10 cellular contexts compared by ENCODE assay signal in the genomic region with DNA sequence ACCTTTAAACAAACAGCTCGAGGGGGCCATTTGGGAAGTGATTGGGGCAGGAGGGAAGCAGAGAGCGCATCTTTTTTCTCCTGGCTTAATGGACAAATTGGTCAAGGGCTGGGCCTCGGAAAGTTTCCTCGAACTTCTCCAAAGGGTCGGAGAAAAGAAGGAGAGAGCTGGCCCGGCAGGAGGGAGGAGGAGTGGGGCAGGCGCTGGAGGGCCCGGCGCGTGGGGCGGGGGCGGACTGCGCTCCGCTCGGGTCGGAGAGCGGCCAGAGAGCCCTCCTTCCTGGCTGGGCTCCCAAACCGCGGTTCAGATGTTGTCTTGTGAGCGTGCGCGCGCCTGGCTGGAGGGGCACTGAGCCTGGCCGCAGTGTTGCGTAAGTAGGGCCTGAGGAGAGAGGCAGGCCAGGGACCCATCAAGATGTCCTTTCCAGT. TPM values are rescaled to one million over a fixed set of nuclear protein-coding genes. Genes with fewer than 3 reads are reported as not detected.
DNase-seq lines count a peak whose midpoint lies in the region; ATAC-seq, FAIRE-seq and TF ChIP-seq lines count a peak whose summit lies in the region.
"Had no signal": no experiment of that assay in that cellular context is flagged by ENCODE, and none has a peak within 500 bp of the region (broad histone marks: within the 10 kb centered on the region; RNA-seq: fewer than 3 reads in every experiment).

No MANE protein-coding gene starts in this region.

- H3K4me3 ChIP-seq in A673 (ENCODE audit: low read depth, low read length, poor library complexity, severe bottlenecking): peak overlapping the region; percentile 63
- H3K4me3 ChIP-seq in Panc1 (ENCODE audit: low read depth in 2 of 2, low read length in 2 of 2): peak overlapping the region; percentile 71 to 79
- peak overlapping the region; percentile 99 for H3K4me3 ChIP-seq in fibroblast of the aortic adventitia (ENCODE audit: low read depth, low read length)
- peak overlapping the region; percentile 63 to 78 for H3K4me3 ChIP-seq in muscle layer of colon (ENCODE audit: low read depth in 1 of 2, low read length in 2 of 2)

- H3K9ac ChIP-seq in muscle layer of colon (ENCODE audit: low read length): no peak overlapping the region

- no peaks in the 10 kb centered on the region for H3K36me3 ChIP-seq in A673 (ENCODE audit: insufficient read depth, low read length, poor library complexity, severe bottlenecking)
- H3K36me3 ChIP-seq in Panc1 (ENCODE audit: control insufficient read depth, insufficient read depth, low read length): no peaks in the 10 kb centered on the region
- peaks cover 20% of the 10 kb centered on the region for H3K36me3 ChIP-seq in muscle layer of colon (ENCODE audit: insufficient read depth, low read length)

- no peak for TF ChIP-seq CTCF in A673 (conservative IDR thresholded peaks at IDR 0.05; ENCODE audit: low read depth, low read length)
- TF ChIP-seq CTCF in Panc1 (IDR thresholded peaks at IDR 0.05): no peak
- TF ChIP-seq CTCF in fibroblast of the aortic adventitia (IDR thresholded peaks at IDR 0.05; ENCODE audit: insufficient read depth, low read length): no peak

- H3K27ac Mint-ChIP-seq in activated CD8-positive, alpha-beta T cell treated with anti-CD3 and anti-CD28 coated beads, Interleukin-2, amount 10 ng/mL, durations not matched to agents 7 days and 5 days: no peak overlapping the region

- CTCF ChIA-PET in A673 (lab: Charles Lee): interaction anchor here (0.7 kb wide), 1 partner anchor 1776 kb away, joined by 3 read pairs; the partner anchor contains the start of gene FTO
- CTCF ChIA-PET in Panc1 (lab: Charles Lee): no interaction called here
- CTCF ChIA-PET in activated CD8-positive, alpha-beta T cell treated with anti-CD3 and anti-CD28 coated beads, Interleukin-2, amount 10 ng/mL, durations not matched to agents 7 days and 5 days (lab: Charles Lee): no interaction called here
- CTCF ChIA-PET in HEK293T (lab: Yijun Ruan, JAX): no interaction called here

- BruUV-seq in A673 (replicated peaks; lab: Mats Ljungman, UMichigan): no TSS peak
- BruUV-seq in Panc1 (replicated peaks; lab: Mats Ljungman, UMichigan): no TSS peak

- peaks cover 5% of the 10 kb centered on the region for H3K27me3 ChIP-seq in A673 (replicated peaks; ENCODE audit: insufficient read depth, low read depth, low read length, poor library complexity)
- no peaks in the 10 kb centered on the region for H3K27me3 ChIP-seq in Panc1 (ENCODE audit: control insufficient read depth, insufficient read depth, low read length)
- H3K27me3 ChIP-seq in muscle layer of colon (ENCODE audit: control insufficient read depth in 1 of 2, insufficient read depth in 2 of 2, low read length in 2 of 2): peaks cover 0 to 23% of the 10 kb centered on the region in 2 donors

- peaks cover 36% of the 10 kb centered on the region for H3K27me3 Mint-ChIP-seq in activated CD8-positive, alpha-beta T cell treated with anti-CD3 and anti-CD28 coated beads, Interleukin-2, amount 10 ng/mL, durations not matched to agents 7 days and 5 days (ENCODE audit: low read depth)

- H3K4me1 Mint-ChIP-seq in activated CD8-positive, alpha-beta T cell treated with anti-CD3 and anti-CD28 coated beads, Interleukin-2, amount 10 ng/mL, durations not matched to agents 7 days and 5 days (ENCODE audit: low read depth): peaks cover 1% of the 10 kb centered on the region

- ATAC-seq in Panc1 (peak; percentile 58), HG03095 (IDR thresholded peaks at IDR 0.05; ENCODE audit: unreplicated experiment) (no peak)
- no peak for ATAC-seq in activated CD8-positive, alpha-beta T cell treated with anti-CD3 and anti-CD28 coated beads, Interleukin-2, amount 10 ng/mL, durations not matched to agents 7 days and 5 days

- H3K4me1 ChIP-seq in A673 (ENCODE audit: insufficient read depth, low read length, poor library complexity, severe bottlenecking) (peaks cover 6% of the 10 kb centered on the region), Panc1 (ENCODE audit: control insufficient read depth, insufficient read depth, low read length) (peaks cover 35% of the 10 kb centered on the region), muscle layer of colon (ENCODE audit: insufficient read depth, low read length) (peaks cover 19% of the 10 kb centered on the region)

- in situ Hi-C loops in Panc1 (cut with HindIII; ENCODE audit: low pct_unique_long_range_greater_than_20kb, low sequenced_read_pairs): no loop called here

- no peaks in the 10 kb centered on the region for H3K9me3 Mint-ChIP-seq in activated CD8-positive, alpha-beta T cell treated with anti-CD3 and anti-CD28 coated beads, Interleukin-2, amount 10 ng/mL, durations not matched to agents 7 days and 5 days (ENCODE audit: insufficient read depth)

- H3K9me3 ChIP-seq in A673 (ENCODE audit: low read depth, low read length, poor library complexity, severe bottlenecking): no peaks in the 10 kb centered on the region
- no peaks in the 10 kb centered on the region for H3K9me3 ChIP-seq in Panc1 (ENCODE audit: control insufficient read depth, insufficient read depth, low read depth, low read length)
- no peaks in the 10 kb centered on the region for H3K9me3 ChIP-seq in muscle layer of colon (ENCODE audit: low read length)

- no peak overlapping the region for H3K4me3 Mint-ChIP-seq in activated CD8-positive, alpha-beta T cell treated with anti-CD3 and anti-CD28 coated beads, Interleukin-2, amount 10 ng/mL, durations not matched to agents 7 days and 5 days

- DNase-seq in A673 (ENCODE audit: low spot score) (no peak), Panc1 (ENCODE audit: low read depth, low spot score) (no peak), fibroblast of the aortic adventitia (ENCODE audit: low read depth) (peak; percentile 96), HEK293T (ENCODE audit: extremely low spot score) (no peak), RCC 7860 (ENCODE audit: low spot score) (no peak)
- DNase-seq in activated CD8-positive, alpha-beta T cell treated with anti-CD3 and anti-CD28 coated beads, Interleukin-2, amount 10 ng/mL, durations not matched to agents 7 days and 5 days: no peak
- DNase-seq: DND-41, NCI-H2171 treated with DMSO at 0.1 percent for 48 hours had no signal

- H3K27ac ChIP-seq in A673 (ENCODE audit: low read depth, low read length, poor library complexity, severe bottlenecking): no peak overlapping the region
- peak overlapping the region; percentile 87 for H3K27ac ChIP-seq in Panc1 (ENCODE audit: low read length)
- peak overlapping the region; percentile 71 for H3K27ac ChIP-seq in muscle layer of colon (ENCODE audit: low read depth, low read length)

- no peak for FAIRE-seq in RCC 7860 (lab: Jason Lieb, UNC)

- POLR2A ChIA-PET in A673 (lab: Charles Lee; ENCODE audit: low non-redundant PET) (no interaction called here), Panc1 (lab: Charles Lee) (interaction anchor here (0.7 kb wide), 1 partner anchor 530 kb away, joined by 6 read pairs; no protein-coding TSS in a partner anchor), HEK293T (lab: Yijun Ruan, JAX) (no interaction called here)
- POLR2A ChIA-PET in activated CD8-positive, alpha-beta T cell treated with anti-CD3 and anti-CD28 coated beads, Interleukin-2, amount 10 ng/mL, durations not matched to agents 7 days and 5 days (lab: Charles Lee): no interaction called here

- H3K36me3 Mint-ChIP-seq in activated CD8-positive, alpha-beta T cell treated with anti-CD3 and anti-CD28 coated beads, Interleukin-2, amount 10 ng/mL, durations not matched to agents 7 days and 5 days (ENCODE audit: low read depth): no peaks in the 10 kb centered on the region

- intact Hi-C loops in A673 (cut with micrococcal nuclease; ENCODE audit: unreplicated experiment): no loop called here
- intact Hi-C loops in Panc1 (cut with micrococcal nuclease; ENCODE audit: unreplicated experiment): loop anchor here (2.0 kb wide), 1 partner anchor 21 kb away; no protein-coding TSS in a partner anchor

TF ChIP-seq in HEK293T, 16 proteins besides CTCF, POLR2A, EP300 and RAD21:
- TF ChIP-seq ARNT (IDR thresholded peaks at IDR 0.05) (no peak), BHLHE40 (IDR thresholded peaks at IDR 0.05; ENCODE audit: borderline replicate concordance) (no peak)

RNA-seq across cellular contexts. Expression of gene MMP2, which starts 1.2 kb away (rescaled TPM):
- 36.2 and 48.3 TPM in 2 replicates for total RNA-seq in A673 (2021)
- 311 TPM for total RNA-seq in Panc1 (2021; ENCODE audit: unreplicated experiment)
- polyA plus RNA-seq in Panc1 (2012; ENCODE audit: insufficient read length): 316 TPM
- total RNA-seq in fibroblast of the aortic adventitia (ENCODE audit: low replicate concordance): 1,244 and 1,884 TPM in 2 replicates
- not detected for total RNA-seq in activated CD8-positive, alpha-beta T cell treated with anti-CD3 and anti-CD28 coated beads, Interleukin-2, amount 10 ng/mL, durations not matched to agents 7 days and 5 days

RNA-seq across cellular contexts. Expression of gene LPCAT2, which starts 28.6 kb away (rescaled TPM):
- 8.2 and 11.6 TPM in 2 replicates for total RNA-seq in A673 (2021)
- total RNA-seq in Panc1 (2021; ENCODE audit: unreplicated experiment): 62.1 TPM
- polyA plus RNA-seq in Panc1 (2012; ENCODE audit: insufficient read length): 44.4 TPM
- 34.1 and 35.6 TPM in 2 replicates for total RNA-seq in fibroblast of the aortic adventitia (ENCODE audit: low replicate concordance)
- under 1 TPM in 1 of 2 experiments, not detected in 1; 0.37 TPM for total RNA-seq in activated CD8-positive, alpha-beta T cell treated with anti-CD3 and anti-CD28 coated beads, Interleukin-2, amount 10 ng/mL, durations not matched to agents 7 days and 5 days

Comparison
In these comparisons a context has a peak if more than half of its experiments do, and no peak if none do; other contexts are left out.
1. RNA of gene MMP2, which starts 1.2 kb away (total RNA-seq): 1,244 to 1,884 TPM in fibroblast of the aortic adventitia, 311 TPM in Panc1 (single experiment) and 36.2 to 48.3 TPM in A673; not detected in activated CD8-positive, alpha-beta T cell treated with anti-CD3 and anti-CD28 coated beads, Interleukin-2, amount 10 ng/mL, durations not matched to agents 7 days and 5 days; every median in the first group is over 10 times any median in the second.
2. Peak in every context shown above with its lines, with median percentiles within 50 percentile points of each other: H3K4me3 ChIP-seq.